ENCODE assay signal across 1 cellular context in the genomic region with DNA sequence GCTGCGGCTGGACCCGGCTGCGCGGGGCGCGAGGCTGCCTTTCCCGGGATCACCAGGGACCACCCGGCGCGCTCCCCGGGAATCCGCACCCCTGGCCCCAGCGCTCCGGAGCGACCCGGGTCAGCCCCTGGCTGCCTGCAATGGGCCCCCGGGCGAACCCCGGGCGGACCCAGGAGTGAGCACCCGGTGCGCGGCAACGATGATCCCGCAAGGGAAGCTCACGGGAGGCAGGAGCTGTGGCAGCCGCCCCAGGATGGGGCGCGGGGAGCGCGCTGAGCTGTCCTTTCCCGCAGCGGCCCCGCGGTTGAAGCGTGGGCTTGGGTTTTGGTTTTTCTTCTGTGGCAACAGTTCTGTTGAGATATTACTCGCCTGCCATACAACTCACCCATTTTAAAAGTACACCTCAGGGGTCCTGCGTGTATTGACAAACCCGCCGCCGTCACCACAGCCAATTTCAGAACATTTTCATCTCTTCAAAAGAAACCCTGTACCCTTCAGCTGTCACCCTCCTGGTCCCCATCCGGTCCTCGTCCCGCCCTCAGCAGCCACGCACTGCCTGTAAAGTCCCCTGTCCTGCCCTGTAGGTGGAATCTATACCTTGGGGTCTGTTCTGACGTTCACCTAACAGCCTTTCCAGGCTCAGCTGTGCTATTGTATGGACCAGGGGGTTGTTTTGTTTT.
TF ChIP-seq lines count a peak whose summit lies in the region.

No MANE protein-coding gene starts in this region.

TF ChIP-seq in K562, 482 proteins besides CTCF, POLR2A, EP300 and RAD21 (continued from another document):
- TF ChIP-seq, protein P1, sequence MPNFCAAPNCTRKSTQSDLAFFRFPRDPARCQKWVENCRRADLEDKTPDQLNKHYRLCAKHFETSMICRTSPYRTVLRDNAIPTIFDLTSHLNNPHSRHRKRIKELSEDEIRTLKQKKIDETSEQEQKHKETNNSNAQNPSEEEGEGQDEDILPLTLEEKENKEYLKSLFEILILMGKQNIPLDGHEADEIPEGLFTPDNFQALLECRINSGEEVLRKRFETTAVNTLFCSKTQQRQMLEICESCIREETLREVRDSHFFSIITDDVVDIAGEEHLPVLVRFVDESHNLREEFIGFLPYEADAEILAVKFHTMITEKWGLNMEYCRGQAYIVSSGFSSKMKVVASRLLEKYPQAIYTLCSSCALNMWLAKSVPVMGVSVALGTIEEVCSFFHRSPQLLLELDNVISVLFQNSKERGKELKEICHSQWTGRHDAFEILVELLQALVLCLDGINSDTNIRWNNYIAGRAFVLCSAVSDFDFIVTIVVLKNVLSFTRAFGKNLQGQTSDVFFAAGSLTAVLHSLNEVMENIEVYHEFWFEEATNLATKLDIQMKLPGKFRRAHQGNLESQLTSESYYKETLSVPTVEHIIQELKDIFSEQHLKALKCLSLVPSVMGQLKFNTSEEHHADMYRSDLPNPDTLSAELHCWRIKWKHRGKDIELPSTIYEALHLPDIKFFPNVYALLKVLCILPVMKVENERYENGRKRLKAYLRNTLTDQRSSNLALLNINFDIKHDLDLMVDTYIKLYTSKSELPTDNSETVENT (CRISPR knock-in tag; IDR thresholded peaks at IDR 0.05) = 0 out of 2 replicates have a peak, but pooled peaks have one; percentile 22
- TF ChIP-seq SMAD2 (IDR thresholded peaks at IDR 0.05; ENCODE audit: low read depth, low read length) (no peak), ADNP (tag; IDR thresholded peaks at IDR 0.05) (no peak), CXXC5 (CRISPR knock-in tag; IDR thresholded peaks at IDR 0.05) (peak; percentile 13), PHF21A (IDR thresholded peaks at IDR 0.05; ENCODE audit: borderline replicate concordance, low read depth) (peak; percentile 15; the same call in 1 of the 2 replicates)
- TF ChIP-seq, protein P2, sequence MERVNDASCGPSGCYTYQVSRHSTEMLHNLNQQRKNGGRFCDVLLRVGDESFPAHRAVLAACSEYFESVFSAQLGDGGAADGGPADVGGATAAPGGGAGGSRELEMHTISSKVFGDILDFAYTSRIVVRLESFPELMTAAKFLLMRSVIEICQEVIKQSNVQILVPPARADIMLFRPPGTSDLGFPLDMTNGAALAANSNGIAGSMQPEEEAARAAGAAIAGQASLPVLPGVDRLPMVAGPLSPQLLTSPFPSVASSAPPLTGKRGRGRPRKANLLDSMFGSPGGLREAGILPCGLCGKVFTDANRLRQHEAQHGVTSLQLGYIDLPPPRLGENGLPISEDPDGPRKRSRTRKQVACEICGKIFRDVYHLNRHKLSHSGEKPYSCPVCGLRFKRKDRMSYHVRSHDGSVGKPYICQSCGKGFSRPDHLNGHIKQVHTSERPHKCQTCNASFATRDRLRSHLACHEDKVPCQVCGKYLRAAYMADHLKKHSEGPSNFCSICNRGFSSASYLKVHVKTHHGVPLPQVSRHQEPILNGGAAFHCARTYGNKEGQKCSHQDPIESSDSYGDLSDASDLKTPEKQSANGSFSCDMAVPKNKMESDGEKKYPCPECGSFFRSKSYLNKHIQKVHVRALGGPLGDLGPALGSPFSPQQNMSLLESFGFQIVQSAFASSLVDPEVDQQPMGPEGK (CRISPR knock-in tag; IDR thresholded peaks at IDR 0.05; ENCODE audit: borderline replicate concordance) = no peak
- TF ChIP-seq, protein P3, sequence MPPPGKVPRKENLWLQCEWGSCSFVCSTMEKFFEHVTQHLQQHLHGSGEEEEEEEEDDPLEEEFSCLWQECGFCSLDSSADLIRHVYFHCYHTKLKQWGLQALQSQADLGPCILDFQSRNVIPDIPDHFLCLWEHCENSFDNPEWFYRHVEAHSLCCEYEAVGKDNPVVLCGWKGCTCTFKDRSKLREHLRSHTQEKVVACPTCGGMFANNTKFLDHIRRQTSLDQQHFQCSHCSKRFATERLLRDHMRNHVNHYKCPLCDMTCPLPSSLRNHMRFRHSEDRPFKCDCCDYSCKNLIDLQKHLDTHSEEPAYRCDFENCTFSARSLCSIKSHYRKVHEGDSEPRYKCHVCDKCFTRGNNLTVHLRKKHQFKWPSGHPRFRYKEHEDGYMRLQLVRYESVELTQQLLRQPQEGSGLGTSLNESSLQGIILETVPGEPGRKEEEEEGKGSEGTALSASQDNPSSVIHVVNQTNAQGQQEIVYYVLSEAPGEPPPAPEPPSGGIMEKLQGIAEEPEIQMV (tag; conservative IDR thresholded peaks at IDR 0.05; ENCODE audit: low read depth) = peak; percentile 81; the same call in 1 of the 2 replicates
